In genomic region chr4:3807311-3807710, GRCh38 we compare ENCODE assay signal across 21 cellular contexts.
"Had no signal": no experiment of that assay in that cellular context is flagged by ENCODE, and none has a peak within 500 bp of the region (broad histone marks: within the 10 kb centered on the region; RNA-seq: fewer than 3 reads in every experiment).

No MANE protein-coding gene starts in this region.

- H3K4me1 Mint-ChIP-seq: stimulated activated effector memory CD8-positive, alpha-beta T cell treated with anti-CD3 and anti-CD28 coated beads, Interleukin-12 subunit alpha, Interleukin-12 subunit beta, amount 100 ng/mL, for 72 hours had no signal

- H3K9me3 ChIP-seq: gastrocnemius medialis, heart right ventricle, left lung, suprapubic skin, thyroid gland had no signal

- H3K4me3 ChIP-seq: dorsolateral prefrontal cortex, gastrocnemius medialis, heart right ventricle, left lung, lung, suprapubic skin, thyroid gland had no signal

- H3K36me3 Mint-ChIP-seq: naive B cell; stimulated activated effector memory CD8-positive, alpha-beta T cell treated with anti-CD3 and anti-CD28 coated beads, Interleukin-12 subunit alpha, Interleukin-12 subunit beta, amount 100 ng/mL, for 72 hours; type B pancreatic cell had no signal

- H3K4me3 Mint-ChIP-seq: naive B cell; nephron progenitor cell; stimulated activated effector memory CD8-positive, alpha-beta T cell treated with anti-CD3 and anti-CD28 coated beads, Interleukin-12 subunit alpha, Interleukin-12 subunit beta, amount 100 ng/mL, for 72 hours; type B pancreatic cell had no signal

- H3K36me3 ChIP-seq: gastrocnemius medialis, heart right ventricle, left lung, suprapubic skin, thyroid gland had no signal

- H3K27me3 ChIP-seq: thyroid gland had no signal

- H3K4me1 ChIP-seq: gastrocnemius medialis, heart right ventricle, left lung, suprapubic skin, thyroid gland had no signal

- H3K27ac ChIP-seq: gastrocnemius medialis, heart right ventricle, left lung, suprapubic skin, thyroid gland had no signal

- DNase-seq: cortex of kidney; dorsolateral prefrontal cortex; effector CD8-positive, alpha-beta T cell; gastrocnemius medialis; heart right ventricle; mesenchymal stem cell; naive B cell; nephron progenitor cell; right cardiac atrium; small intestine; stimulated activated CD4-positive, alpha-beta T cell treated with anti-CD3 and anti-CD28 coated beads, Interleukin-2, amount 100 ng/mL, for 48 hours; stimulated activated CD8-positive, alpha-beta memory T cell treated with anti-CD3 and anti-CD28 coated beads, Interleukin-4, amount 100 ng/mL, for 48 hours; stimulated activated naive CD8-positive, alpha-beta T cell treated with anti-CD3 and anti-CD28 coated beads, Interleukin-15, Interleukin-2, amounts not matched to agents 100 U/mL and 50 U/mL, for 24 hours; thyroid gland had no signal

- ATAC-seq: esophagus mucosa; gastrocnemius medialis; heart right ventricle; left lung; right cardiac atrium; stimulated activated effector memory CD8-positive, alpha-beta T cell treated with anti-CD3 and anti-CD28 coated beads, Interleukin-12 subunit alpha, Interleukin-12 subunit beta, amount 100 ng/mL, for 72 hours; stimulated activated naive CD8-positive, alpha-beta T cell treated with anti-CD3 and anti-CD28 coated beads, Interleukin-15, Interleukin-2, amounts not matched to agents 100 U/mL and 50 U/mL, for 24 hours had no signal

- H3K9me3 Mint-ChIP-seq: nephron progenitor cell; stimulated activated effector memory CD8-positive, alpha-beta T cell treated with anti-CD3 and anti-CD28 coated beads, Interleukin-12 subunit alpha, Interleukin-12 subunit beta, amount 100 ng/mL, for 72 hours; type B pancreatic cell had no signal

- H3K27ac Mint-ChIP-seq: naive B cell; nephron progenitor cell; progenitor cell of endocrine pancreas; stimulated activated effector memory CD8-positive, alpha-beta T cell treated with anti-CD3 and anti-CD28 coated beads, Interleukin-12 subunit alpha, Interleukin-12 subunit beta, amount 100 ng/mL, for 72 hours; type B pancreatic cell had no signal
